18 cellular contexts compared by ENCODE assay signal in the genomic region with DNA sequence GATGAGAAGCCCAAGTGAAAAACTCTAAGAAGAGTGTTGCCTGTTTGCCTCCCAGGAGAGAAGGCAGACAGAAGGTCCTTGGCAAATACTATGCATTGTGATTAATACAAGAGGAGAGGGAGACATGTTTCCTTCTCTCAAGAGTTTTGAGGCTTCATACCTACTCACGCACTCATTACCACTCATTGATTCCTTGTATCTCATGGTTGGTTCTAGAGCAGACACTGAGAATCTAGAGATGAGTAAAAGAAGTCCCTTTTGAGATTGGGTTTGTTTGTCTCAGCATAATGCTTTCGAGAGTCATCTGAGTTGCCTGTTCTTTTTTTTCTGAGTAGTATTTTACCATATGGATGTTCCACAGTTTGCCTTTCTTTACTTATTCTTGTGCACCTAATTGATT. TPM values are rescaled to one million over a fixed set of nuclear protein-coding genes. Genes with fewer than 3 reads are reported as not detected.
DNase-seq lines count a peak whose midpoint lies in the region; ATAC-seq and TF ChIP-seq lines count a peak whose summit lies in the region.
"Had no signal": no experiment of that assay in that cellular context is flagged by ENCODE, and none has a peak within 500 bp of the region (broad histone marks: within the 10 kb centered on the region; RNA-seq: fewer than 3 reads in every experiment).

No MANE protein-coding gene starts in this region.

- no peak for TF ChIP-seq CTCF in CD4-positive, alpha-beta T cell (IDR thresholded peaks at IDR 0.05)

- CTCF ChIA-PET in activated CD4-positive, alpha-beta T cell treated with anti-CD3 and anti-CD28 coated beads for 36 hours (lab: Charles Lee), result interaction anchor here (2.1 kb wide), 1 partner anchor 11 kb away, joined by 6 read pairs; no protein-coding TSS in a partner anchor
- CTCF ChIA-PET in activated CD4-positive, alpha-beta memory T cell treated with anti-CD3 and anti-CD28 coated beads, Interleukin-2, amount 10 ng/mL, durations not matched to agents 7 days and 5 days (lab: Charles Lee), result no interaction called here
- CTCF ChIA-PET in CD4-positive, alpha-beta T cell (lab: Charles Lee), result no interaction called here

- no peaks in the 10 kb centered on the region for H3K27me3 Mint-ChIP-seq in activated CD4-positive, alpha-beta T cell treated with anti-CD3 and anti-CD28 coated beads for 36 hours
- H3K27me3 Mint-ChIP-seq in activated CD4-positive, alpha-beta memory T cell treated with anti-CD3 and anti-CD28 coated beads, Interleukin-2, amount 10 ng/mL, durations not matched to agents 7 days and 5 days, result no peaks in the 10 kb centered on the region
- no peaks in the 10 kb centered on the region for H3K27me3 Mint-ChIP-seq in CD4-positive, alpha-beta T cell

- POLR2A ChIA-PET in activated CD4-positive, alpha-beta T cell treated with anti-CD3 and anti-CD28 coated beads for 36 hours (lab: Charles Lee), result no interaction called here
- POLR2A ChIA-PET in activated CD4-positive, alpha-beta memory T cell treated with anti-CD3 and anti-CD28 coated beads, Interleukin-2, amount 10 ng/mL, durations not matched to agents 7 days and 5 days (lab: Charles Lee), result interaction anchor here (2.8 kb wide), 1 partner anchor 13 kb away, joined by 13 read pairs; the partner anchor contains the start of gene GIMAP4
- POLR2A ChIA-PET in CD4-positive, alpha-beta T cell (lab: Charles Lee), result interaction anchor here (0.8 to 3.0 kb wide), 9 partner anchors 8 to 136 kb away, joined by 3 to 12 read pairs (median 5); partner anchors contain the start of genes GIMAP1 and GIMAP6

- H3K4me3 Mint-ChIP-seq in activated CD4-positive, alpha-beta T cell treated with anti-CD3 and anti-CD28 coated beads for 36 hours, result no peak overlapping the region
- no peak overlapping the region for H3K4me3 Mint-ChIP-seq in activated CD4-positive, alpha-beta memory T cell treated with anti-CD3 and anti-CD28 coated beads, Interleukin-2, amount 10 ng/mL, durations not matched to agents 7 days and 5 days
- H3K4me3 Mint-ChIP-seq in stimulated activated effector memory CD8-positive, alpha-beta T cell treated with anti-CD3 and anti-CD28 coated beads, Interleukin-12 subunit alpha, Interleukin-12 subunit beta, amount 100 ng/mL, for 72 hours, result peak overlapping the region; percentile 51
- H3K4me3 Mint-ChIP-seq in CD4-positive, alpha-beta T cell, result no peak overlapping the region

- H3K36me3 Mint-ChIP-seq in activated CD4-positive, alpha-beta T cell treated with anti-CD3 and anti-CD28 coated beads for 36 hours (ENCODE audit: low read depth), result peaks cover 50% of the 10 kb centered on the region
- H3K36me3 Mint-ChIP-seq in activated naive CD4-positive, alpha-beta T cell treated with anti-CD3 and anti-CD28 coated beads, Interleukin-2, amount 50 U/mL, for 72 hours, result peaks cover 53 to 78% of the 10 kb centered on the region in 2 donors
- H3K36me3 Mint-ChIP-seq in activated CD4-positive, alpha-beta memory T cell treated with anti-CD3 and anti-CD28 coated beads, Interleukin-2, amount 10 ng/mL, durations not matched to agents 7 days and 5 days (ENCODE audit: low read depth), result peaks cover 76% of the 10 kb centered on the region
- H3K36me3 Mint-ChIP-seq in stimulated activated effector memory CD8-positive, alpha-beta T cell treated with anti-CD3 and anti-CD28 coated beads, Interleukin-12 subunit alpha, Interleukin-12 subunit beta, amount 100 ng/mL, for 72 hours, result peaks cover 14% of the 10 kb centered on the region
- peaks cover 89% of the 10 kb centered on the region for H3K36me3 Mint-ChIP-seq in CD4-positive, alpha-beta T cell (ENCODE audit: low read depth)

- no peak overlapping the region for H3K27ac ChIP-seq in CD4-positive, alpha-beta T cell (ENCODE audit: low read depth, low read length)
- H3K27ac ChIP-seq: BLaER1 treated with 17β-estradiol and CSF1 and Interleukin-3, amounts not matched to agents 10 nM and 100 nM; PC-9 had no signal

- peaks cover 38% of the 10 kb centered on the region for H3K9me3 ChIP-seq in CD4-positive, alpha-beta T cell (ENCODE audit: control insufficient read depth, low read length)
- H3K9me3 ChIP-seq: HAP-1 had no signal

- DNase-seq in activated CD4-positive, alpha-beta T cell treated with anti-CD3 and anti-CD28 coated beads for 36 hours, result no peak
- no peak for DNase-seq in activated CD4-positive, alpha-beta T cell treated with anti-CD3 and anti-CD28 coated beads for 1 hour
- no peak for DNase-seq in activated naive CD4-positive, alpha-beta T cell treated with anti-CD3 and anti-CD28 coated beads, Interleukin-2, amount 50 U/mL, for 72 hours (ENCODE audit: low spot score in 2 of 2)
- DNase-seq in activated naive CD4-positive, alpha-beta T cell treated with anti-CD3 and anti-CD28 coated beads, Interleukin-2, amount 50 U/mL, for 16 hours, result no peak
- no peak for DNase-seq in activated CD4-positive, alpha-beta memory T cell treated with anti-CD3 and anti-CD28 coated beads, Interleukin-2, amount 10 ng/mL, durations not matched to agents 7 days and 5 days
- no peak for DNase-seq in stimulated activated effector memory CD8-positive, alpha-beta T cell treated with anti-CD3 and anti-CD28 coated beads, Interleukin-12 subunit alpha, Interleukin-12 subunit beta, amount 100 ng/mL, for 72 hours (ENCODE audit: low spot score in 2 of 2)
- no peak for DNase-seq in CD4-positive, alpha-beta T cell
- DNase-seq in HuH-7.5 (ENCODE audit: low spot score), result no peak
- DNase-seq: COR-L47, Karpas-422, MM.1S, NCI-H1092 treated with DMSO at 0.1 percent for 48 hours, NCI-H2107, NCI-H2227 treated with DMSO at 0.1 percent for 48 hours, NCI-H524, PC-9 had no signal

- peaks cover 40% of the 10 kb centered on the region for H3K4me1 Mint-ChIP-seq in activated CD4-positive, alpha-beta T cell treated with anti-CD3 and anti-CD28 coated beads for 36 hours
- peaks cover 45% of the 10 kb centered on the region for H3K4me1 Mint-ChIP-seq in activated CD4-positive, alpha-beta memory T cell treated with anti-CD3 and anti-CD28 coated beads, Interleukin-2, amount 10 ng/mL, durations not matched to agents 7 days and 5 days
- H3K4me1 Mint-ChIP-seq in stimulated activated effector memory CD8-positive, alpha-beta T cell treated with anti-CD3 and anti-CD28 coated beads, Interleukin-12 subunit alpha, Interleukin-12 subunit beta, amount 100 ng/mL, for 72 hours, result peaks cover 57% of the 10 kb centered on the region
- H3K4me1 Mint-ChIP-seq in CD4-positive, alpha-beta T cell (ENCODE audit: low read depth), result peaks cover 43% of the 10 kb centered on the region

- H3K27me3 ChIP-seq in CD4-positive, alpha-beta T cell (ENCODE audit: control insufficient read depth, insufficient read depth, low read length), result no peaks in the 10 kb centered on the region
- H3K27me3 ChIP-seq: BLaER1 treated with 17β-estradiol and CSF1 and Interleukin-3, amounts not matched to agents 10 nM and 100 nM had no signal

- peaks cover 53% of the 10 kb centered on the region for H3K9me3 Mint-ChIP-seq in activated CD4-positive, alpha-beta T cell treated with anti-CD3 and anti-CD28 coated beads for 36 hours (ENCODE audit: low read depth)
- H3K9me3 Mint-ChIP-seq in activated naive CD4-positive, alpha-beta T cell treated with anti-CD3 and anti-CD28 coated beads, Interleukin-2, amount 50 U/mL, for 72 hours, result peaks cover 28 to 33% of the 10 kb centered on the region in 2 donors
- H3K9me3 Mint-ChIP-seq in activated CD4-positive, alpha-beta memory T cell treated with anti-CD3 and anti-CD28 coated beads, Interleukin-2, amount 10 ng/mL, durations not matched to agents 7 days and 5 days, result peaks cover 49% of the 10 kb centered on the region
- H3K9me3 Mint-ChIP-seq in stimulated activated effector memory CD8-positive, alpha-beta T cell treated with anti-CD3 and anti-CD28 coated beads, Interleukin-12 subunit alpha, Interleukin-12 subunit beta, amount 100 ng/mL, for 72 hours, result peaks cover 19% of the 10 kb centered on the region
- peaks cover 10% of the 10 kb centered on the region for H3K9me3 Mint-ChIP-seq in CD4-positive, alpha-beta T cell

- peak; percentile 87 for ATAC-seq in activated CD4-positive, alpha-beta T cell treated with anti-CD3 and anti-CD28 coated beads for 36 hours
- peak; percentile 87 to 91 for ATAC-seq in activated naive CD4-positive, alpha-beta T cell treated with anti-CD3 and anti-CD28 coated beads, Interleukin-2, amount 50 U/mL, for 72 hours
- peak; percentile 98 for ATAC-seq in stimulated activated effector memory CD8-positive, alpha-beta T cell treated with anti-CD3 and anti-CD28 coated beads, Interleukin-12 subunit alpha, Interleukin-12 subunit beta, amount 100 ng/mL, for 72 hours
- no peak for ATAC-seq in CD4-positive, alpha-beta T cell (ENCODE audit: poor library complexity)

- intact Hi-C loops in activated CD4-positive, alpha-beta T cell treated with anti-CD3 and anti-CD28 coated beads for 36 hours (cut with DNase I, micrococcal nuclease), result no loop called here
- intact Hi-C loops in CD4-positive, alpha-beta T cell (cut with DNase I, micrococcal nuclease), result loop anchor here in 1 of 2 experiments (5.0 kb wide), 2 partner anchors 54 to 121 kb away; no protein-coding TSS in a partner anchor

- peak overlapping the region; percentile 61 for H3K27ac Mint-ChIP-seq in activated CD4-positive, alpha-beta T cell treated with anti-CD3 and anti-CD28 coated beads for 36 hours
- H3K27ac Mint-ChIP-seq in activated naive CD4-positive, alpha-beta T cell treated with anti-CD3 and anti-CD28 coated beads, Interleukin-2, amount 50 U/mL, for 72 hours, result peak overlapping the region; percentile 61 to 82
- H3K27ac Mint-ChIP-seq in activated CD4-positive, alpha-beta memory T cell treated with anti-CD3 and anti-CD28 coated beads, Interleukin-2, amount 10 ng/mL, durations not matched to agents 7 days and 5 days, result peak overlapping the region; percentile 24
- peak overlapping the region; percentile 93 for H3K27ac Mint-ChIP-seq in stimulated activated effector memory CD8-positive, alpha-beta T cell treated with anti-CD3 and anti-CD28 coated beads, Interleukin-12 subunit alpha, Interleukin-12 subunit beta, amount 100 ng/mL, for 72 hours
- no peak overlapping the region for H3K27ac Mint-ChIP-seq in CD4-positive, alpha-beta T cell

RNA-seq across cellular contexts. Expression of gene GIMAP4, which starts 13.8 kb away (rescaled TPM):
- 100 to 1,000 TPM; 109 to 135 TPM for total RNA-seq in activated CD4-positive, alpha-beta T cell treated with anti-CD3 and anti-CD28 coated beads for 36 hours
- total RNA-seq in activated naive CD4-positive, alpha-beta T cell treated with anti-CD3 and anti-CD28 coated beads, Interleukin-2, amount 50 U/mL, for 72 hours, result 100 to 1,000 TPM; 202 to 336 TPM
- total RNA-seq in activated CD4-positive, alpha-beta memory T cell treated with anti-CD3 and anti-CD28 coated beads, Interleukin-2, amount 10 ng/mL, durations not matched to agents 7 days and 5 days, result 100 to 1,000 TPM; 277 to 282 TPM
- total RNA-seq in CD4-positive, alpha-beta T cell, result 10 to 100 TPM; 20.7 to 23.6 TPM
- total RNA-seq: PC-9 had no signal

RNA-seq across cellular contexts. Expression of gene GIMAP6, which starts 51.2 kb away (rescaled TPM):
- 10 to 100 TPM; 21.6 to 25.4 TPM for total RNA-seq in activated CD4-positive, alpha-beta T cell treated with anti-CD3 and anti-CD28 coated beads for 36 hours
- 10 to 100 TPM; 35.9 to 43.2 TPM for total RNA-seq in activated naive CD4-positive, alpha-beta T cell treated with anti-CD3 and anti-CD28 coated beads, Interleukin-2, amount 50 U/mL, for 72 hours
- total RNA-seq in activated CD4-positive, alpha-beta memory T cell treated with anti-CD3 and anti-CD28 coated beads, Interleukin-2, amount 10 ng/mL, durations not matched to agents 7 days and 5 days, result 10 to 100 TPM; 84.9 to 85.9 TPM
- total RNA-seq in CD4-positive, alpha-beta T cell, result 10 to 100 TPM; 14.3 to 14.9 TPM
- total RNA-seq: PC-9 had no signal

Comparison
In these comparisons a context has a peak if more than half of its experiments do, and no peak if none do; other contexts are left out.
1. RNA of gene GIMAP4, which starts 13.8 kb away (total RNA-seq): 202 to 336 TPM in activated naive CD4-positive, alpha-beta T cell treated with anti-CD3 and anti-CD28 coated beads, Interleukin-2, amount 50 U/mL, for 72 hours, 277 to 282 TPM in activated CD4-positive, alpha-beta memory T cell treated with anti-CD3 and anti-CD28 coated beads, Interleukin-2, amount 10 ng/mL, durations not matched to agents 7 days and 5 days and 109 to 135 TPM in activated CD4-positive, alpha-beta T cell treated with anti-CD3 and anti-CD28 coated beads for 36 hours; 20.7 to 23.6 TPM in CD4-positive, alpha-beta T cell; every median in the first group is over 4 times any median in the second.